Comparison of ENCODE assay signal across 11 cellular contexts in genomic region chr13:84126671-84127171, GRCh38.
DNase-seq lines count a peak whose midpoint lies in the region; ATAC-seq and FAIRE-seq lines count a peak whose summit lies in the region.
"Had no signal": no experiment of that assay in that cellular context is flagged by ENCODE, and none has a peak within 500 bp of the region (broad histone marks: within the 10 kb centered on the region; RNA-seq: fewer than 3 reads in every experiment).

No MANE protein-coding gene starts in this region.

- FAIRE-seq in HTR-8/SVneo (lab: Jason Lieb, UNC), result no peak

- H3K4me3 Mint-ChIP-seq in stimulated activated effector memory CD8-positive, alpha-beta T cell treated with anti-CD3 and anti-CD28 coated beads, Interleukin-12 subunit alpha, Interleukin-12 subunit beta, amount 100 ng/mL, for 72 hours, result no peak overlapping the region
- H3K4me3 Mint-ChIP-seq: nephron progenitor cell had no signal

- peak; percentile 97 for ATAC-seq in stimulated activated effector memory CD8-positive, alpha-beta T cell treated with anti-CD3 and anti-CD28 coated beads, Interleukin-12 subunit alpha, Interleukin-12 subunit beta, amount 100 ng/mL, for 72 hours
- ATAC-seq: esophagus mucosa, Panc1 had no signal

- H3K9me3 Mint-ChIP-seq in stimulated activated effector memory CD8-positive, alpha-beta T cell treated with anti-CD3 and anti-CD28 coated beads, Interleukin-12 subunit alpha, Interleukin-12 subunit beta, amount 100 ng/mL, for 72 hours, result no peaks in the 10 kb centered on the region
- H3K9me3 Mint-ChIP-seq: nephron progenitor cell had no signal

- peaks cover 9% of the 10 kb centered on the region for H3K4me1 Mint-ChIP-seq in stimulated activated effector memory CD8-positive, alpha-beta T cell treated with anti-CD3 and anti-CD28 coated beads, Interleukin-12 subunit alpha, Interleukin-12 subunit beta, amount 100 ng/mL, for 72 hours

- H3K27ac Mint-ChIP-seq in stimulated activated effector memory CD8-positive, alpha-beta T cell treated with anti-CD3 and anti-CD28 coated beads, Interleukin-12 subunit alpha, Interleukin-12 subunit beta, amount 100 ng/mL, for 72 hours, result no peak overlapping the region
- H3K27ac Mint-ChIP-seq: nephron progenitor cell had no signal

- peak; percentile 17 to 25 for DNase-seq in activated T-cell treated with anti-CD3 and anti-CD28 coated beads, Interleukin-2, amount 50 U/mL, for 48 hours
- DNase-seq in activated T-cell treated with anti-CD3 and anti-CD28 coated beads for 4 hours (no peak), NCI-H1105 (lab: John Stamatoyannopoulos, UW) (peak; percentile 86), SHP77 (lab: John Stamatoyannopoulos, UW) (peak; percentile 99 to 100), amniotic stem cell (lab: John Stamatoyannopoulos, UW) (no peak), HTR-8/SVneo (ENCODE audit: insufficient read length, low spot score) (no peak), amygdala (lab: John Stamatoyannopoulos, UW) (no peak)
- peak in 1 of 2 donors; percentile 58 for DNase-seq in stimulated activated effector memory CD8-positive, alpha-beta T cell treated with anti-CD3 and anti-CD28 coated beads, Interleukin-12 subunit alpha, Interleukin-12 subunit beta, amount 100 ng/mL, for 72 hours (ENCODE audit: low spot score in 2 of 2)
- DNase-seq: nephron progenitor cell had no signal

- H3K36me3 Mint-ChIP-seq in stimulated activated effector memory CD8-positive, alpha-beta T cell treated with anti-CD3 and anti-CD28 coated beads, Interleukin-12 subunit alpha, Interleukin-12 subunit beta, amount 100 ng/mL, for 72 hours, result no peaks in the 10 kb centered on the region

Comparison
In these comparisons a context has a peak if more than half of its experiments do, and no peak if none do; other contexts are left out.
1. DNase-seq: peak in activated T-cell treated with anti-CD3 and anti-CD28 coated beads, Interleukin-2, amount 50 U/mL, for 48 hours (2 of 2), NCI-H1105 (single experiment) and SHP77 (2 of 2); none in activated T-cell treated with anti-CD3 and anti-CD28 coated beads for 4 hours (single experiment), amniotic stem cell (single experiment), HTR-8/SVneo (single experiment) and amygdala (0 of 56).